ENCODE assay signal across 1 cellular context in genomic region chr6:145734486-145735355, GRCh38.
TF ChIP-seq lines count a peak whose summit lies in the region.

No MANE protein-coding gene starts in this region.

TF ChIP-seq in HEK293, 187 proteins besides CTCF, POLR2A, EP300 and RAD21 (continued from another document and continues in another):
- peak; percentile 84 for TF ChIP-seq ZNF692 (tag by site-specific recombination; IDR thresholded peaks at IDR 0.05)
- no peak for TF ChIP-seq ZNF518A (tag by site-specific recombination; conservative IDR thresholded peaks at IDR 0.05; ENCODE audit: low read depth)
- TF ChIP-seq ZNF23 (tag by site-specific recombination; IDR thresholded peaks at IDR 0.05; ENCODE audit: borderline replicate concordance): no peak
- peak; percentile 42; the same call in 1 of the 2 replicates for TF ChIP-seq WT1 (tag by site-specific recombination; IDR thresholded peaks at IDR 0.05)
- TF ChIP-seq ZNF449 (tag by site-specific recombination; IDR thresholded peaks at IDR 0.05): no peak; the same call in 1 of the 2 replicates
- no peak for TF ChIP-seq ZNF792 (tag by site-specific recombination; IDR thresholded peaks at IDR 0.05)
- TF ChIP-seq ZNF510 (tag by site-specific recombination; IDR thresholded peaks at IDR 0.05; ENCODE audit: insufficient replicate concordance): peak; percentile 17
- TF ChIP-seq ZNF391 (tag by site-specific recombination; IDR thresholded peaks at IDR 0.05; ENCODE audit: borderline replicate concordance, low read depth): no peak; the same call in 1 of the 2 replicates
- TF ChIP-seq ZNF830 (tag by site-specific recombination; IDR thresholded peaks at IDR 0.05; ENCODE audit: low read depth): no peak
- TF ChIP-seq ZNF626 (tag by site-specific recombination; IDR thresholded peaks at IDR 0.05): no peak
- no peak for TF ChIP-seq ZNF621 (tag by site-specific recombination; IDR thresholded peaks at IDR 0.05)
- TF ChIP-seq TRIM28 (IDR thresholded peaks at IDR 0.05; ENCODE audit: borderline replicate concordance, low read length): peak; percentile 59; the same call in 1 of the 2 replicates
- 0 out of 2 replicates have a peak, but pooled peaks have one; percentile 47 for TF ChIP-seq INSM2 (tag by site-specific recombination; IDR thresholded peaks at IDR 0.05)
- no peak for TF ChIP-seq ZNF514 (tag by site-specific recombination; IDR thresholded peaks at IDR 0.05)
- TF ChIP-seq KLF17 (tag by site-specific recombination; IDR thresholded peaks at IDR 0.05): peak; percentile 79
- no peak for TF ChIP-seq ZSCAN23 (tag by site-specific recombination; IDR thresholded peaks at IDR 0.05)
- TF ChIP-seq ZNF133 (tag by site-specific recombination; IDR thresholded peaks at IDR 0.05): no peak
- peak; percentile 85; the same call in 1 of the 2 replicates for TF ChIP-seq ZNF501 (tag by site-specific recombination; IDR thresholded peaks at IDR 0.05)
- peak; percentile 58; the same call in 1 of the 2 replicates for TF ChIP-seq PRDM10 (tag by site-specific recombination; IDR thresholded peaks at IDR 0.05)
- TF ChIP-seq SCRT1 (tag by site-specific recombination; IDR thresholded peaks at IDR 0.05; ENCODE audit: borderline replicate concordance): no peak
- TF ChIP-seq ZSCAN30 (tag by site-specific recombination; IDR thresholded peaks at IDR 0.05): peak; percentile 68
- TF ChIP-seq TSHZ1 (tag by site-specific recombination; IDR thresholded peaks at IDR 0.05; ENCODE audit: borderline replicate concordance): no peak
- TF ChIP-seq ZNF148 (tag by site-specific recombination; IDR thresholded peaks at IDR 0.05; ENCODE audit: borderline replicate concordance): no peak
- peak; percentile 89; the same call in 1 of the 2 replicates for TF ChIP-seq ZNF660 (tag by site-specific recombination; IDR thresholded peaks at IDR 0.05)
- no peak for TF ChIP-seq ZNF248 (tag by site-specific recombination; IDR thresholded peaks at IDR 0.05)
- peak; percentile 43; the same call in 1 of the 2 replicates for TF ChIP-seq ZNF10 (tag by site-specific recombination; IDR thresholded peaks at IDR 0.05)
- TF ChIP-seq ZSCAN4 (tag by site-specific recombination; IDR thresholded peaks at IDR 0.05): no peak
- TF ChIP-seq ZNF610 (tag by site-specific recombination; IDR thresholded peaks at IDR 0.05; ENCODE audit: borderline replicate concordance): peak; percentile 69
- TF ChIP-seq ZNF394 (tag by site-specific recombination; IDR thresholded peaks at IDR 0.05; ENCODE audit: borderline replicate concordance): peak; percentile 67; the same call in 1 of the 2 replicates
- no peak for TF ChIP-seq ZNF138 (tag by site-specific recombination; IDR thresholded peaks at IDR 0.05; ENCODE audit: borderline replicate concordance)
- no peak for TF ChIP-seq ZNF221 (tag by site-specific recombination; IDR thresholded peaks at IDR 0.05; ENCODE audit: borderline replicate concordance)
- TF ChIP-seq MEIS1 (CRISPR knock-in tag; IDR thresholded peaks at IDR 0.05; ENCODE audit: borderline replicate concordance): no peak
- TF ChIP-seq ZNF169 (tag by site-specific recombination; IDR thresholded peaks at IDR 0.05): no peak
- no peak for TF ChIP-seq ZNF558 (tag by site-specific recombination; IDR thresholded peaks at IDR 0.05)
- TF ChIP-seq ZNF658 (tag by site-specific recombination; IDR thresholded peaks at IDR 0.05): no peak
